In the genomic region with DNA sequence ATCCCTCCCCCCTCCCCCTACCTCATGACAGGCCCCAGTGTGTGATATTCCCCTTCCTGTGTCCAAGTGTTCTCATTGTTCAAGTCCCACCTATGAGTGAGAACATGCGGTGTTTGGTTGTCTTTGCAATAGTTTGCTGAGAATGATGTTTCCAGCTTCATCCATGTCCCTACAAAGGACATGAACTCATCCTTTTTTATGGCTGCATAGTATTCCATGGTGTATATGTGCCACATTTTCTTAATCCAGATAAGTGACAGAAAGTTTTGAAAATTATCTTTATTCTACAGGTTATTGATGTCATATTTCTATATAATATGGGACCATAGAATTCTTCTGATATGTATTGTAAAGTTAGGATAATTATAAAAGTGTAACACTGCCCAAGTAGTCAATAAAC, we compare ENCODE assay signal across 1 cellular context.
A peak's percentile ranks its signal among the peaks of the same experiment; 100 is the strongest.
TF ChIP-seq lines count a peak whose summit lies in the region.

No MANE protein-coding gene starts in this region.

TF ChIP-seq in HEK293, 187 proteins besides CTCF, POLR2A, EP300 and RAD21 (continued from another document):
- TF ChIP-seq, protein P1, sequence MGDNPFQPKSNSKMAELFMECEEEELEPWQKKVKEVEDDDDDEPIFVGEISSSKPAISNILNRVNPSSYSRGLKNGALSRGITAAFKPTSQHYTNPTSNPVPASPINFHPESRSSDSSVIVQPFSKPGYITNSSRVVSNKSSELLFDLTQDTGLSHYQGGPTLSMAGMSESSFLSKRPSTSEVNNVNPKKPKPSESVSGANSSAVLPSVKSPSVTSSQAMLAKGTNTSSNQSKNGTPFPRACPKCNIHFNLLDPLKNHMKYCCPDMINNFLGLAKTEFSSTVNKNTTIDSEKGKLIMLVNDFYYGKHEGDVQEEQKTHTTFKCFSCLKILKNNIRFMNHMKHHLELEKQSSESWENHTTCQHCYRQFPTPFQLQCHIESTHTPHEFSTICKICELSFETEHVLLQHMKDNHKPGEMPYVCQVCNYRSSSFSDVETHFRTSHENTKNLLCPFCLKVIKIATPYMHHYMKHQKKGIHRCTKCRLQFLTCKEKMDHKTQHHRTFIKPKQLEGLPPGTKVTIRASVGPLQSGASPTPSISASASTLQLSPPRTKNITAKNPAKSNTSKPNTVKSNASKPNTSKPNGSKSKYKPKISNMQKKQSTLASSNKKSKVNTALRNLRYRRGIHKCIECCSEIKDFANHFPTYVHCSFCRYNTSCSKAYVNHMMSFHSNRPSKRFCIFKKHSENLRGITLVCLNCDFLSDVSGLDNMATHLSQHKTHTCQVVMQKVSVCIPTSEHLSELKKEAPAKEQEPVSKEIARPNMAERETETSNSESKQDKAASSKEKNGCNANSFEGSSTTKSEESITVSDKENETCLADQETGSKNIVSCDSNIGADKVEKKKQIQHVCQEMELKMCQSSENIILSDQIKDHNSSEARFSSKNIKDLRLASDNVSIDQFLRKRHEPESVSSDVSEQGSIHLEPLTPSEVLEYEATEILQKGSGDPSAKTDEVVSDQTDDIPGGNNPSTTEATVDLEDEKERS (tag by site-specific recombination; IDR thresholded peaks at IDR 0.05), result 0 out of 2 replicates have a peak, but pooled peaks have one; percentile 26
